ENCODE assay signal across 9 cellular contexts in genomic region chr6:99349620-99350141, GRCh38. TPM values are rescaled to one million over a fixed set of nuclear protein-coding genes. Genes with fewer than 3 reads are reported as not detected.
DNase-seq lines count a peak whose midpoint lies in the region; ATAC-seq, FAIRE-seq and TF ChIP-seq lines count a peak whose summit lies in the region.
"Had no signal": no experiment of that assay in that cellular context is flagged by ENCODE, and none has a peak within 500 bp of the region (broad histone marks: within the 10 kb centered on the region; RNA-seq: fewer than 3 reads in every experiment).

TSS of gene FAXC (minus strand) at chr6:99349674. CDS start at chr6:99349372, 302 bp downstream.

- H3K79me2 ChIP-seq in endothelial cell of umbilical vein (ENCODE audit: control insufficient read depth, insufficient read depth, low read length), result no peaks in the 10 kb centered on the region

- no TSS peak for BruUV-seq in endothelial cell of umbilical vein (replicated peaks; lab: Mats Ljungman, UMichigan)

- TF ChIP-seq CTCF in endothelial cell of umbilical vein (IDR thresholded peaks at IDR 0.05; ENCODE audit: extremely low read depth in 1 of 2, insufficient read depth in 1 of 2, low read depth in 1 of 2, low read length in 2 of 2) (no peak), mesothelial cell of epicardium (IDR thresholded peaks at IDR 0.05; ENCODE audit: unreplicated experiment) (no peak), upper lobe of left lung (IDR thresholded peaks at IDR 0.05) (peak in 3 of 6 experiments; percentile 24 to 45 (median 27))

- peak; percentile 44 for FAIRE-seq in endothelial cell of umbilical vein (lab: Jason Lieb, UNC)

- CTCF ChIA-PET in endothelial cell of umbilical vein (lab: Charles Lee), result interaction anchor here (2.6 to 4.3 kb wide), 2 partner anchors 15 to 19 kb away, joined by 11 to 29 read pairs; no protein-coding TSS in a partner anchor

- H2AFZ ChIP-seq in endothelial cell of umbilical vein (ENCODE audit: low read depth, low read length), result peak within 1 kb of the TSS; percentile 93

- WGBS in upper lobe of left lung, 2 donors, result 0% methylated on average over 6 to 36 of the region's 59 CpGs

- DNase-seq in D341Med (ENCODE audit: low spot score) (peak; percentile 88), HuH-7 (ENCODE audit: low spot score) (peak; percentile 60), SK-N-MC (ENCODE audit: low read depth, low spot score) (no peak), endothelial cell of umbilical vein (ENCODE audit: low read depth, low spot score) (peak; percentile 25), mesothelial cell of epicardium (ENCODE audit: low spot score in 2 of 2, unreplicated experiment in 2 of 2) (peak; percentile 45 to 71), upper lobe of left lung (peak; percentile 79 to 90)

- peak within 1 kb of the TSS; percentile 94 for H3K4me2 ChIP-seq in endothelial cell of umbilical vein (ENCODE audit: insufficient read depth, low read length)

- H3K27ac ChIP-seq in SK-N-MC (no peak within 1 kb of the TSS), endothelial cell of umbilical vein (ENCODE audit: insufficient read depth, low read depth, low read length) (no peak within 1 kb of the TSS), upper lobe of left lung (peak within 1 kb of the TSS; percentile 33 to 82 (median 59))

- TF ChIP-seq EP300 in upper lobe of left lung (IDR thresholded peaks at IDR 0.05), result no peak

- ATAC-seq in GM19397 (IDR thresholded peaks at IDR 0.05; ENCODE audit: unreplicated experiment) (peak; percentile 58), upper lobe of left lung (ENCODE audit: low FRiP score in 2 of 2) (peak; percentile 71 to 83), HG03469 (IDR thresholded peaks at IDR 0.05; ENCODE audit: unreplicated experiment) (no peak)

- H4K20me1 ChIP-seq in endothelial cell of umbilical vein (replicated peaks; ENCODE audit: control insufficient read depth, extremely low read depth, insufficient read depth, low read length), result no peaks in the 10 kb centered on the region

- H3K36me3 ChIP-seq in SK-N-MC (ENCODE audit: insufficient read depth, low read length) (no peaks in the 10 kb centered on the region), endothelial cell of umbilical vein (ENCODE audit: control insufficient read depth in 2 of 2, extremely low read depth in 1 of 2, insufficient read depth in 2 of 2, low read length in 2 of 2) (no peaks in the 10 kb centered on the region), upper lobe of left lung (no peaks in the 10 kb centered on the region)

- POLR2A ChIA-PET in endothelial cell of umbilical vein (lab: Charles Lee), result no interaction called here

- no peaks in the 10 kb centered on the region for H3K9me1 ChIP-seq in endothelial cell of umbilical vein (replicated peaks; ENCODE audit: control insufficient read depth, extremely low read depth, insufficient read depth, low read length)

- TF ChIP-seq POLR2A in endothelial cell of umbilical vein (IDR thresholded peaks at IDR 0.05; ENCODE audit: low read depth, low read length) (no peak), upper lobe of left lung (IDR thresholded peaks at IDR 0.05) (peak in 1 of 4 donors; percentile 55)

- no peaks in the 10 kb centered on the region for H3K9me3 Mint-ChIP-seq in mesothelial cell of epicardium
- H3K9me3 Mint-ChIP-seq: T-helper 1 cell treated with Interleukin-12 subunit alpha and Interleukin-12 subunit beta and Interleukin-4 antibody, amounts not matched to agents 30 μg/mL and 1 μg/mL, for 36 hours had no signal

- peaks cover 8 to 11% of the 10 kb centered on the region in 2 experiments for H3K27me3 ChIP-seq in endothelial cell of umbilical vein (ENCODE audit: control insufficient read depth in 2 of 2, insufficient read depth in 2 of 2, low read length in 2 of 2)
- peaks cover 0 to 15% (median 3%) of the 10 kb centered on the region in 4 donors for H3K27me3 ChIP-seq in upper lobe of left lung

- H3K36me3 Mint-ChIP-seq in mesothelial cell of epicardium, result no peaks in the 10 kb centered on the region

- H3K4me1 ChIP-seq in endothelial cell of umbilical vein (ENCODE audit: control insufficient read depth, extremely low read depth, insufficient read depth, low read length) (peaks cover 12% of the 10 kb centered on the region), upper lobe of left lung (peaks cover 5 to 19% (median 9%) of the 10 kb centered on the region in 4 donors)

- H3K9ac ChIP-seq in SK-N-MC (ENCODE audit: insufficient read length) (peak within 1 kb of the TSS; percentile 77), endothelial cell of umbilical vein (replicated peaks; ENCODE audit: extremely low read depth, insufficient read depth, low read length) (peak within 1 kb of the TSS; percentile 58)

- H3K4me3 ChIP-seq in SK-N-MC, result peak within 1 kb of the TSS; percentile 87
- peak within 1 kb of the TSS; percentile 57 to 60 (median 58) for H3K4me3 ChIP-seq in endothelial cell of umbilical vein (replicated peaks in 1 of 3; ENCODE audit: insufficient read depth in 1 of 3, low read depth in 1 of 3, low read length in 3 of 3)
- peak within 1 kb of the TSS; percentile 18 to 71 (median 62) for H3K4me3 ChIP-seq in upper lobe of left lung

- H3K4me3 Mint-ChIP-seq in mesothelial cell of epicardium, result peak within 1 kb of the TSS; percentile 81
- H3K4me3 Mint-ChIP-seq: T-helper 1 cell treated with Interleukin-12 subunit alpha and Interleukin-12 subunit beta and Interleukin-4 antibody, amounts not matched to agents 30 μg/mL and 1 μg/mL, for 36 hours had no signal

- H3K27ac Mint-ChIP-seq in mesothelial cell of epicardium, result peak within 1 kb of the TSS; percentile 71
- H3K27ac Mint-ChIP-seq: T-helper 1 cell treated with Interleukin-12 subunit alpha and Interleukin-12 subunit beta and Interleukin-4 antibody, amounts not matched to agents 30 μg/mL and 1 μg/mL, for 36 hours had no signal

- H3K4me1 Mint-ChIP-seq in mesothelial cell of epicardium, result peaks cover 15% of the 10 kb centered on the region

- H3K9me3 ChIP-seq in SK-N-MC (ENCODE audit: low read depth, low read length), result no peaks in the 10 kb centered on the region
- no peaks in the 10 kb centered on the region for H3K9me3 ChIP-seq in endothelial cell of umbilical vein (replicated peaks; ENCODE audit: control insufficient read depth, insufficient read depth, low read length)
- no peaks in the 10 kb centered on the region for H3K9me3 ChIP-seq in upper lobe of left lung

- dilution Hi-C loops in endothelial cell of umbilical vein (cut with MboI; ENCODE audit: extremely low pct_ligation_motif_present, low sequenced_read_pairs), result no loop called here

- peaks cover 25% of the 10 kb centered on the region for H3K27me3 Mint-ChIP-seq in mesothelial cell of epicardium (ENCODE audit: low read depth)

- intact Hi-C loops in endothelial cell of umbilical vein (cut with micrococcal nuclease), result loop anchor here (2.0 to 10.0 kb wide), 3 partner anchors 43 to 165 kb away; partner anchors contain the start of genes PNISR and USP45

TF ChIP-seq in endothelial cell of umbilical vein, 7 proteins besides CTCF, POLR2A, EP300 and RAD21:
- no peak for TF ChIP-seq GATA2 (IDR thresholded peaks at IDR 0.05; ENCODE audit: insufficient read depth, insufficient read length, low read depth, low read length)
- no peak for TF ChIP-seq MYC (IDR thresholded peaks at IDR 0.05; ENCODE audit: low read depth, low read length)
- TF ChIP-seq MAX (IDR thresholded peaks at IDR 0.05; ENCODE audit: insufficient read depth, insufficient read length), result no peak
- no peak for TF ChIP-seq POLR2AphosphoS5 (IDR thresholded peaks at IDR 0.05; ENCODE audit: insufficient read depth, low read depth, low read length)
- no peak for TF ChIP-seq JUN (IDR thresholded peaks at IDR 0.05; ENCODE audit: borderline replicate concordance, insufficient read depth, insufficient read length, low read depth)
- TF ChIP-seq FOS (IDR thresholded peaks at IDR 0.05; ENCODE audit: borderline replicate concordance, insufficient read depth, low read length), result no peak
- no peak for TF ChIP-seq EZH2 (IDR thresholded peaks at IDR 0.05; ENCODE audit: borderline replicate concordance, low read depth, low read length, severe bottlenecking)

RNA-seq across cellular contexts. Expression of gene FAXC, which starts in this region (rescaled TPM):
- total RNA-seq in endothelial cell of umbilical vein (3.6 and 8.4 TPM in 2 replicates), mesothelial cell of epicardium (11.0 to 14.6 TPM (median 13.9 TPM) in 3 replicates), upper lobe of left lung (10 to 100 TPM in 1 of 6 donors, 1 to 10 TPM in 5; 2.2 to 12.1 (median 8.1) TPM)
- polyA plus RNA-seq in endothelial cell of umbilical vein, result 2.8 and 3.4 TPM in 2 replicates
- 2.8 and 3.6 TPM in 2 replicates for polyA plus RNA-seq in endothelial cell of umbilical vein (2011; cell fraction: cytosol; rRNA removed)
- 3.3 and 3.6 TPM in 2 replicates for polyA plus RNA-seq in endothelial cell of umbilical vein (2011; cell fraction: nucleus; rRNA removed)
- 2.1 and 2.7 TPM in 2 replicates for polyA plus RNA-seq in endothelial cell of umbilical vein (2012)
- 1.3 and 5.7 TPM in 2 replicates for polyA minus RNA-seq in endothelial cell of umbilical vein
- not detected for polyA minus RNA-seq in endothelial cell of umbilical vein (2011; cell fraction: cytosol; rRNA and poly(A)+ RNA removed)
- polyA minus RNA-seq in endothelial cell of umbilical vein (2011; cell fraction: nucleus; rRNA and poly(A)+ RNA removed), result 0.58 and 1.3 TPM in 2 replicates

Comparison
In these comparisons a context has a peak if more than half of its experiments do, and no peak if none do; other contexts are left out.
1. H3K27ac ChIP-seq: peak in upper lobe of left lung (4 of 4); none in SK-N-MC (single experiment) and endothelial cell of umbilical vein (single experiment).
2. Peak in every context shown above with its lines, with median percentiles within 50 percentile points of each other: H3K4me3 ChIP-seq.